Comparison of ENCODE assay signal across 1 cellular context in the genomic region with DNA sequence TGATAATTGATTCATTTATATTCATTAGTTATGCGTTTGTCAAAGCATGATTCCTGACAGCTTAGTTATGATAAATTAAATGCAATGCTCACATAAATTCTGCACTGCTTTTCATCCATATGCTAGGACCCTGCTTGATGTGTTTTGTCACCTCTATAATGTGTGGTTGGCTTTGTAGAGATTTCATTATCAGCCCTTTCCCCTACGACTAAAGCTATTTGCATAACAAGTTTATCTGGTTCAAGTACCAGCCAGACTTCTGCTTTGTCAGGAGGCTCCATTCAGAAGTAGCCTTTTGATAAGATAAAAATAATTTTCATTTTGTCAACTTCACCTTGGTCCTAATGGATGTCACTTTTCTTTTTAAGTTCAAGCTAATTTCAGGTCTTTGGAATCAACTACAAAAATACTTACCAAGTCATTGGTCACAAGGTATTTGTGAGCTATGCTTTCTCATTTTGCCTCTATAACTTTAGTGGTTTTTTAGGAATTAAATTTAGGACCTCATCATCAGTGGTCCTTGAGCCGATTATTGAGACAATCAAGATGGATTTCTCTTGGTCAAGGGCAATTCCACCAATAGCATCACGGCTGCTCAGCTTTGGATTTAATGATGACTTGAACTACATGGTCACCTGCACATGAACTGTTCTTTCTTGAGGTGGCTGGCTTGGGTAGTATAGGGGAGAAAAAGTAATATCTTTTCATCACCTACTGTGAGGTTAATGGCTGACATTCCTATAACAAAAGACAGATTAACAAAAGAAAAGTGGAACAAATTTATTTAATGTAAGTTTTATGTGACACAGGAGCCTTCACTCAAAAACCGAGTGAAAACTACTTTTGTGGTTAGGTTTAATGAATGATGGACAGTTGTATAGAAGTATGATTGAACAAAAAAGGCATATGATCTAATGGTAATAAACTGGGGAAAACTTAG.
TF ChIP-seq lines count a peak whose summit lies in the region.

No MANE protein-coding gene starts in this region.

TF ChIP-seq in WTC11, 78 proteins besides CTCF, POLR2A, EP300 and RAD21 (continued from another document):
- TF ChIP-seq, protein P1, sequence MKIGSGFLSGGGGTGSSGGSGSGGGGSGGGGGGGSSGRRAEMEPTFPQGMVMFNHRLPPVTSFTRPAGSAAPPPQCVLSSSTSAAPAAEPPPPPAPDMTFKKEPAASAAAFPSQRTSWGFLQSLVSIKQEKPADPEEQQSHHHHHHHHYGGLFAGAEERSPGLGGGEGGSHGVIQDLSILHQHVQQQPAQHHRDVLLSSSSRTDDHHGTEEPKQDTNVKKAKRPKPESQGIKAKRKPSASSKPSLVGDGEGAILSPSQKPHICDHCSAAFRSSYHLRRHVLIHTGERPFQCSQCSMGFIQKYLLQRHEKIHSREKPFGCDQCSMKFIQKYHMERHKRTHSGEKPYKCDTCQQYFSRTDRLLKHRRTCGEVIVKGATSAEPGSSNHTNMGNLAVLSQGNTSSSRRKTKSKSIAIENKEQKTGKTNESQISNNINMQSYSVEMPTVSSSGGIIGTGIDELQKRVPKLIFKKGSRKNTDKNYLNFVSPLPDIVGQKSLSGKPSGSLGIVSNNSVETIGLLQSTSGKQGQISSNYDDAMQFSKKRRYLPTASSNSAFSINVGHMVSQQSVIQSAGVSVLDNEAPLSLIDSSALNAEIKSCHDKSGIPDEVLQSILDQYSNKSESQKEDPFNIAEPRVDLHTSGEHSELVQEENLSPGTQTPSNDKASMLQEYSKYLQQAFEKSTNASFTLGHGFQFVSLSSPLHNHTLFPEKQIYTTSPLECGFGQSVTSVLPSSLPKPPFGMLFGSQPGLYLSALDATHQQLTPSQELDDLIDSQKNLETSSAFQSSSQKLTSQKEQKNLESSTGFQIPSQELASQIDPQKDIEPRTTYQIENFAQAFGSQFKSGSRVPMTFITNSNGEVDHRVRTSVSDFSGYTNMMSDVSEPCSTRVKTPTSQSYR (CRISPR knock-in tag; IDR thresholded peaks at IDR 0.05): no peak
- TF ChIP-seq, protein P2, sequence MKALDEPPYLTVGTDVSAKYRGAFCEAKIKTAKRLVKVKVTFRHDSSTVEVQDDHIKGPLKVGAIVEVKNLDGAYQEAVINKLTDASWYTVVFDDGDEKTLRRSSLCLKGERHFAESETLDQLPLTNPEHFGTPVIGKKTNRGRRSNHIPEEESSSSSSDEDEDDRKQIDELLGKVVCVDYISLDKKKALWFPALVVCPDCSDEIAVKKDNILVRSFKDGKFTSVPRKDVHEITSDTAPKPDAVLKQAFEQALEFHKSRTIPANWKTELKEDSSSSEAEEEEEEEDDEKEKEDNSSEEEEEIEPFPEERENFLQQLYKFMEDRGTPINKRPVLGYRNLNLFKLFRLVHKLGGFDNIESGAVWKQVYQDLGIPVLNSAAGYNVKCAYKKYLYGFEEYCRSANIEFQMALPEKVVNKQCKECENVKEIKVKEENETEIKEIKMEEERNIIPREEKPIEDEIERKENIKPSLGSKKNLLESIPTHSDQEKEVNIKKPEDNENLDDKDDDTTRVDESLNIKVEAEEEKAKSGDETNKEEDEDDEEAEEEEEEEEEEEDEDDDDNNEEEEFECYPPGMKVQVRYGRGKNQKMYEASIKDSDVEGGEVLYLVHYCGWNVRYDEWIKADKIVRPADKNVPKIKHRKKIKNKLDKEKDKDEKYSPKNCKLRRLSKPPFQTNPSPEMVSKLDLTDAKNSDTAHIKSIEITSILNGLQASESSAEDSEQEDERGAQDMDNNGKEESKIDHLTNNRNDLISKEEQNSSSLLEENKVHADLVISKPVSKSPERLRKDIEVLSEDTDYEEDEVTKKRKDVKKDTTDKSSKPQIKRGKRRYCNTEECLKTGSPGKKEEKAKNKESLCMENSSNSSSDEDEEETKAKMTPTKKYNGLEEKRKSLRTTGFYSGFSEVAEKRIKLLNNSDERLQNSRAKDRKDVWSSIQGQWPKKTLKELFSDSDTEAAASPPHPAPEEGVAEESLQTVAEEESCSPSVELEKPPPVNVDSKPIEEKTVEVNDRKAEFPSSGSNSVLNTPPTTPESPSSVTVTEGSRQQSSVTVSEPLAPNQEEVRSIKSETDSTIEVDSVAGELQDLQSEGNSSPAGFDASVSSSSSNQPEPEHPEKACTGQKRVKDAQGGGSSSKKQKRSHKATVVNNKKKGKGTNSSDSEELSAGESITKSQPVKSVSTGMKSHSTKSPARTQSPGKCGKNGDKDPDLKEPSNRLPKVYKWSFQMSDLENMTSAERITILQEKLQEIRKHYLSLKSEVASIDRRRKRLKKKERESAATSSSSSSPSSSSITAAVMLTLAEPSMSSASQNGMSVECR (CRISPR knock-in tag; IDR thresholded peaks at IDR 0.05; ENCODE audit: borderline replicate concordance): no peak
- TF ChIP-seq, protein P3, sequence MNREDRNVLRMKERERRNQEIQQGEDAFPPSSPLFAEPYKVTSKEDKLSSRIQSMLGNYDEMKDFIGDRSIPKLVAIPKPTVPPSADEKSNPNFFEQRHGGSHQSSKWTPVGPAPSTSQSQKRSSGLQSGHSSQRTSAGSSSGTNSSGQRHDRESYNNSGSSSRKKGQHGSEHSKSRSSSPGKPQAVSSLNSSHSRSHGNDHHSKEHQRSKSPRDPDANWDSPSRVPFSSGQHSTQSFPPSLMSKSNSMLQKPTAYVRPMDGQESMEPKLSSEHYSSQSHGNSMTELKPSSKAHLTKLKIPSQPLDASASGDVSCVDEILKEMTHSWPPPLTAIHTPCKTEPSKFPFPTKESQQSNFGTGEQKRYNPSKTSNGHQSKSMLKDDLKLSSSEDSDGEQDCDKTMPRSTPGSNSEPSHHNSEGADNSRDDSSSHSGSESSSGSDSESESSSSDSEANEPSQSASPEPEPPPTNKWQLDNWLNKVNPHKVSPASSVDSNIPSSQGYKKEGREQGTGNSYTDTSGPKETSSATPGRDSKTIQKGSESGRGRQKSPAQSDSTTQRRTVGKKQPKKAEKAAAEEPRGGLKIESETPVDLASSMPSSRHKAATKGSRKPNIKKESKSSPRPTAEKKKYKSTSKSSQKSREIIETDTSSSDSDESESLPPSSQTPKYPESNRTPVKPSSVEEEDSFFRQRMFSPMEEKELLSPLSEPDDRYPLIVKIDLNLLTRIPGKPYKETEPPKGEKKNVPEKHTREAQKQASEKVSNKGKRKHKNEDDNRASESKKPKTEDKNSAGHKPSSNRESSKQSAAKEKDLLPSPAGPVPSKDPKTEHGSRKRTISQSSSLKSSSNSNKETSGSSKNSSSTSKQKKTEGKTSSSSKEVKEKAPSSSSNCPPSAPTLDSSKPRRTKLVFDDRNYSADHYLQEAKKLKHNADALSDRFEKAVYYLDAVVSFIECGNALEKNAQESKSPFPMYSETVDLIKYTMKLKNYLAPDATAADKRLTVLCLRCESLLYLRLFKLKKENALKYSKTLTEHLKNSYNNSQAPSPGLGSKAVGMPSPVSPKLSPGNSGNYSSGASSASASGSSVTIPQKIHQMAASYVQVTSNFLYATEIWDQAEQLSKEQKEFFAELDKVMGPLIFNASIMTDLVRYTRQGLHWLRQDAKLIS (CRISPR knock-in tag; IDR thresholded peaks at IDR 0.05; ENCODE audit: borderline replicate concordance): no peak
- no peak for TF ChIP-seq SP1 (CRISPR knock-in tag; conservative IDR thresholded peaks at IDR 0.05)
- no peak for TF ChIP-seq CBFB (CRISPR knock-in tag; IDR thresholded peaks at IDR 0.05; ENCODE audit: low read depth)
- TF ChIP-seq ELF4 (CRISPR knock-in tag; IDR thresholded peaks at IDR 0.05; ENCODE audit: low read depth): no peak
- TF ChIP-seq, protein P4, sequence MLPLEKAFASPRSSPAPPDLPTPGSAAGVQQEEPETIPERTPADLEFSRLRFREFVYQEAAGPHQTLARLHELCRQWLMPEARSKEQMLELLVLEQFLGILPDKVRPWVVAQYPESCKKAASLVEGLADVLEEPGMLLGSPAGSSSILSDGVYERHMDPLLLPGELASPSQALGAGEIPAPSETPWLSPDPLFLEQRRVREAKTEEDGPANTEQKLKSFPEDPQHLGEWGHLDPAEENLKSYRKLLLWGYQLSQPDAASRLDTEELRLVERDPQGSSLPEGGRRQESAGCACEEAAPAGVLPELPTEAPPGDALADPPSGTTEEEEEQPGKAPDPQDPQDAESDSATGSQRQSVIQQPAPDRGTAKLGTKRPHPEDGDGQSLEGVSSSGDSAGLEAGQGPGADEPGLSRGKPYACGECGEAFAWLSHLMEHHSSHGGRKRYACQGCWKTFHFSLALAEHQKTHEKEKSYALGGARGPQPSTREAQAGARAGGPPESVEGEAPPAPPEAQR (CRISPR knock-in tag; IDR thresholded peaks at IDR 0.05): no peak
- no peak for TF ChIP-seq PRRX2 (CRISPR knock-in tag; IDR thresholded peaks at IDR 0.05)
- no peak for TF ChIP-seq TEAD4 (CRISPR knock-in tag; IDR thresholded peaks at IDR 0.05)
- TF ChIP-seq, protein P5, sequence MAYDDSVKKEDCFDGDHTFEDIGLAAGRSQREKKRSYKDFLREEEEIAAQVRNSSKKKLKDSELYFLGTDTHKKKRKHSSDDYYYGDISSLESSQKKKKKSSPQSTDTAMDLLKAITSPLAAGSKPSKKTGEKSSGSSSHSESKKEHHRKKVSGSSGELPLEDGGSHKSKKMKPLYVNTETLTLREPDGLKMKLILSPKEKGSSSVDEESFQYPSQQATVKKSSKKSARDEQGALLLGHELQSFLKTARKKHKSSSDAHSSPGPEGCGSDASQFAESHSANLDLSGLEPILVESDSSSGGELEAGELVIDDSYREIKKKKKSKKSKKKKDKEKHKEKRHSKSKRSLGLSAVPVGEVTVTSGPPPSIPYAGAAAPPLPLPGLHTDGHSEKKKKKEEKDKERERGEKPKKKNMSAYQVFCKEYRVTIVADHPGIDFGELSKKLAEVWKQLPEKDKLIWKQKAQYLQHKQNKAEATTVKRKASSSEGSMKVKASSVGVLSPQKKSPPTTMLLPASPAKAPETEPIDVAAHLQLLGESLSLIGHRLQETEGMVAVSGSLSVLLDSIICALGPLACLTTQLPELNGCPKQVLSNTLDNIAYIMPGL (CRISPR knock-in tag; IDR thresholded peaks at IDR 0.05): no peak
- TF ChIP-seq, protein P6, sequence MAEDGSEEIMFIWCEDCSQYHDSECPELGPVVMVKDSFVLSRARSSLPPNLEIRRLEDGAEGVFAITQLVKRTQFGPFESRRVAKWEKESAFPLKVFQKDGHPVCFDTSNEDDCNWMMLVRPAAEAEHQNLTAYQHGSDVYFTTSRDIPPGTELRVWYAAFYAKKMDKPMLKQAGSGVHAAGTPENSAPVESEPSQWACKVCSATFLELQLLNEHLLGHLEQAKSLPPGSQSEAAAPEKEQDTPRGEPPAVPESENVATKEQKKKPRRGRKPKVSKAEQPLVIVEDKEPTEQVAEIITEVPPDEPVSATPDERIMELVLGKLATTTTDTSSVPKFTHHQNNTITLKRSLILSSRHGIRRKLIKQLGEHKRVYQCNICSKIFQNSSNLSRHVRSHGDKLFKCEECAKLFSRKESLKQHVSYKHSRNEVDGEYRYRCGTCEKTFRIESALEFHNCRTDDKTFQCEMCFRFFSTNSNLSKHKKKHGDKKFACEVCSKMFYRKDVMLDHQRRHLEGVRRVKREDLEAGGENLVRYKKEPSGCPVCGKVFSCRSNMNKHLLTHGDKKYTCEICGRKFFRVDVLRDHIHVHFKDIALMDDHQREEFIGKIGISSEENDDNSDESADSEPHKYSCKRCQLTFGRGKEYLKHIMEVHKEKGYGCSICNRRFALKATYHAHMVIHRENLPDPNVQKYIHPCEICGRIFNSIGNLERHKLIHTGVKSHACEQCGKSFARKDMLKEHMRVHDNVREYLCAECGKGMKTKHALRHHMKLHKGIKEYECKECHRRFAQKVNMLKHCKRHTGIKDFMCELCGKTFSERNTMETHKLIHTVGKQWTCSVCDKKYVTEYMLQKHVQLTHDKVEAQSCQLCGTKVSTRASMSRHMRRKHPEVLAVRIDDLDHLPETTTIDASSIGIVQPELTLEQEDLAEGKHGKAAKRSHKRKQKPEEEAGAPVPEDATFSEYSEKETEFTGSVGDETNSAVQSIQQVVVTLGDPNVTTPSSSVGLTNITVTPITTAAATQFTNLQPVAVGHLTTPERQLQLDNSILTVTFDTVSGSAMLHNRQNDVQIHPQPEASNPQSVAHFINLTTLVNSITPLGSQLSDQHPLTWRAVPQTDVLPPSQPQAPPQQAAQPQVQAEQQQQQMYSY (CRISPR knock-in tag; IDR thresholded peaks at IDR 0.05): no peak
- no peak for TF ChIP-seq ZNF671 (CRISPR knock-in tag; IDR thresholded peaks at IDR 0.05)
TF ChIP-seq in WTC11: peak in this region for 0.
